ENCODE assay signal across 1 cellular context in the genomic region with DNA sequence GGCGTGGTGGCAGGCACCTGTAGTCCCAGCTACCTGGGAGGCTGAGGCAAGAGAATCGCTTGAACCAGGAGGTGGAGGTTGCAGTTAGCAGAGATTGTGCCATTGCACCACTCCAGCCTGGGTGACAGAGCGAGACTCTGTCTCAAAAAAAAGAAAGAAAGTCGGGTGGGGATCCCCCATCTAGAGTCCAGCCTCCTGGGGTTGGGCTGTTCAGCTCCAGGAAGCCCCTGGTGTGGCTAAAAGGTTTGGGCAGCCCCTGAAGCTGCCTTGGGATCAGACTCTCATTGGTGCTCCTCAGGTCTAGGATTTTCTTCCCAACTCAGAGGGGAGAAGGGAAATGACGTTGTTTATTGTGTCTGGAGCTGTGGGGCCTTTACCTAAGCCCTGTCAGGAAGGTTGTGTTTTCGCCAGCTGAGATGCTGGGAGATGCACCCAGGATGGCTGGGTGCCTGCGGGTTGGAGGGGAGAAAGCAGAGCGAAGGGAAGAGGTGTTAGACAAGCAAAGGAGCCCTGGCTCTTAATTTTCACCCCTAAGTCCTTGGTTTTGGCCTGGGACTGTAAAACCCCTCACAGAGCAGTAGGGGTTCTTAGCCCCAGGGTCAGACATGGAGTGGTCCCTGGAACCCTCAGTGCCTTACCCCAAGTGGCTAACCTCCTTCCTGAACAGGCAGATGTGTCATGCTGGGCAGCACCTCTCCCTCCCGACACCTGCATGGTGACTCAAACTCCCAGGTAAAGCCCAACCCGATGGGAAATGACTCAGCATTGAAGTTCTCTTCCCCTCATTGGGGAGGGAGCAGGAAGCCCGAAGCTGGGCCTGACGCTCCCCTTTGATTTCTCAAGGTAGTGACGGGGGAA.
TF ChIP-seq lines count a peak whose summit lies in the region.

No MANE protein-coding gene starts in this region.

TF ChIP-seq in GM23338, 12 proteins besides CTCF, POLR2A, EP300 and RAD21:
- TF ChIP-seq ZNF462 (CRISPR knock-in tag; IDR thresholded peaks at IDR 0.05) (no peak), STAT1 (IDR thresholded peaks at IDR 0.05; ENCODE audit: unreplicated experiment) (no peak), EZH2phosphoT487 (IDR thresholded peaks at IDR 0.05; ENCODE audit: unreplicated experiment) (no peak), ZNF331 (CRISPR knock-in tag; IDR thresholded peaks at IDR 0.05; ENCODE audit: low read depth) (no peak)
